ENCODE assay signal across 6 cellular contexts in genomic region chr10:7008645-7009044, GRCh38.
"Had no signal": no experiment of that assay in that cellular context is flagged by ENCODE, and none has a peak within 500 bp of the region (broad histone marks: within the 10 kb centered on the region; RNA-seq: fewer than 3 reads in every experiment).

No MANE protein-coding gene starts in this region.

- DNase-seq: IMR-90, KBM-7, KG1 had no signal

- H3K4me2 ChIP-seq: KMS-11 had no signal

- FAIRE-seq: HTR-8/SVneo had no signal

- H3K27ac ChIP-seq: HL-60, KMS-11 had no signal

- H3K9ac ChIP-seq: KMS-11 had no signal
